In genomic region chrX:154397888-154398667, GRCh38 we compare ENCODE assay signal across 8 cellular contexts. TPM values are rescaled to one million over a fixed set of nuclear protein-coding genes. Genes with fewer than 3 reads are reported as not detected.
DNase-seq lines count a peak whose midpoint lies in the region; ATAC-seq and TF ChIP-seq lines count a peak whose summit lies in the region.

Gene RPL10 (plus strand): TSS chrX:154398377. CDS start chrX:154398520, 143 bp downstream.

- peak within 1 kb of the TSS; percentile 44 to 74 (median 64) for H3K4me3 ChIP-seq in Peyer's patch
- H3K4me3 ChIP-seq in mucosa of rectum (ENCODE audit: low read length in 2 of 2) = peak within 1 kb of the TSS; percentile 88 to 92

- H3K27ac ChIP-seq in KOPT-K1 (ENCODE audit: low read depth, low read length, poor library complexity, severe bottlenecking) = peak within 1 kb of the TSS; percentile 91
- peak within 1 kb of the TSS; percentile 92 to 99 (median 98) for H3K27ac ChIP-seq in Peyer's patch
- H3K27ac ChIP-seq in mucosa of rectum (ENCODE audit: low read depth in 2 of 2, low read length in 2 of 2) = peak within 1 kb of the TSS; percentile 99

- TF ChIP-seq POLR2A in Peyer's patch (IDR thresholded peaks at IDR 0.05) (peak; percentile 93 to 94), erythroblast (IDR thresholded peaks at IDR 0.05; ENCODE audit: low read length) (peak; percentile 100)

- ATAC-seq in GM21786 (IDR thresholded peaks at IDR 0.05; ENCODE audit: unreplicated experiment) = peak; percentile 68
- ATAC-seq in activated T-cell treated with anti-CD3 and anti-CD28 coated beads, Interleukin-2, amount 50 U/mL, for 4 hours = peak; percentile 68 to 76

- peaks cover 18% of the 10 kb centered on the region for H3K36me3 Mint-ChIP-seq in activated T-cell treated with anti-CD3 and anti-CD28 coated beads, Interleukin-2, amount 50 U/mL, for 4 hours (ENCODE audit: insufficient read depth)

- H3K4me3 Mint-ChIP-seq in activated T-cell treated with anti-CD3 and anti-CD28 coated beads, Interleukin-2, amount 50 U/mL, for 4 hours = peak within 1 kb of the TSS; percentile 97

- DNase-seq in DMS79 (lab: John Stamatoyannopoulos, UW) = peak; percentile 79
- DNase-seq in Peyer's patch = peak; percentile 86 to 97 (median 91)
- DNase-seq in activated T-cell treated with anti-CD3 and anti-CD28 coated beads, Interleukin-2, amount 50 U/mL, for 4 hours = peak; percentile 82
- peak; percentile 96 to 97 for DNase-seq in erythroblast (lab: John Stamatoyannopoulos, UW)
- peak; percentile 69 to 82 for DNase-seq in stimulated activated CD8-positive, alpha-beta memory T cell treated with anti-CD3 and anti-CD28 coated beads, Interleukin-4, amount 100 ng/mL, for 4 hours (ENCODE audit: low read depth in 2 of 2, low spot score in 1 of 2)

- H3K9me3 ChIP-seq in KOPT-K1 (ENCODE audit: insufficient read depth, low read length, poor library complexity, severe bottlenecking) (no peaks in the 10 kb centered on the region), Peyer's patch (no peaks in the 10 kb centered on the region), mucosa of rectum (ENCODE audit: control insufficient read depth in 2 of 2, low read length in 2 of 2) (no peaks in the 10 kb centered on the region)

- H3K4me1 ChIP-seq in Peyer's patch (peaks cover 0 to 12% (median 0%) of the 10 kb centered on the region in 4 donors), mucosa of rectum (ENCODE audit: control insufficient read depth in 2 of 2, insufficient read depth in 2 of 2, low read length in 2 of 2) (peaks cover 9 to 12% of the 10 kb centered on the region in 2 donors)

- H3K9ac ChIP-seq in mucosa of rectum (ENCODE audit: low read depth in 1 of 2, low read length in 2 of 2) = peak within 1 kb of the TSS; percentile 97 to 99

- no peak for TF ChIP-seq CTCF in Peyer's patch (IDR thresholded peaks at IDR 0.05)

- H3K27me3 ChIP-seq in Peyer's patch (no peaks in the 10 kb centered on the region), mucosa of rectum (ENCODE audit: control insufficient read depth in 2 of 2, insufficient read depth in 2 of 2, low read length in 2 of 2) (no peaks in the 10 kb centered on the region)

- no peaks in the 10 kb centered on the region for H3K9me3 Mint-ChIP-seq in activated T-cell treated with anti-CD3 and anti-CD28 coated beads, Interleukin-2, amount 50 U/mL, for 4 hours

- peaks cover 10% of the 10 kb centered on the region for H3K4me1 Mint-ChIP-seq in activated T-cell treated with anti-CD3 and anti-CD28 coated beads, Interleukin-2, amount 50 U/mL, for 4 hours (ENCODE audit: low read depth)

- no peaks in the 10 kb centered on the region for H3K27me3 Mint-ChIP-seq in activated T-cell treated with anti-CD3 and anti-CD28 coated beads, Interleukin-2, amount 50 U/mL, for 4 hours (ENCODE audit: low read depth)

- peaks cover 28% of the 10 kb centered on the region for H3K36me3 ChIP-seq in KOPT-K1 (ENCODE audit: insufficient read depth, low read length)
- H3K36me3 ChIP-seq in Peyer's patch = peaks cover 0 to 21% (median 0%) of the 10 kb centered on the region in 3 donors
- H3K36me3 ChIP-seq in mucosa of rectum (ENCODE audit: control insufficient read depth in 2 of 2, insufficient read depth in 2 of 2, low read length in 2 of 2) = peaks cover 19 to 22% of the 10 kb centered on the region in 2 donors

RNA-seq across cellular contexts. Expression of gene RPL10, which starts in this region (rescaled TPM):
- 1,000 to 10,000 TPM; 1,992 to 4,644 (median 2,626) TPM for total RNA-seq in Peyer's patch
- 1,000 to 10,000 TPM; 3,297 to 3,503 (median 3,452) TPM for total RNA-seq in activated T-cell treated with anti-CD3 and anti-CD28 coated beads, Interleukin-2, amount 50 U/mL, for 4 hours

Comparison
In these comparisons a context has a peak if more than half of its experiments do, and no peak if none do; other contexts are left out.
1. Peak in every context shown above with its lines: DNase-seq, ATAC-seq, H3K4me3 ChIP-seq and H3K27ac ChIP-seq.